In genomic region chr15:92773340-92773739, GRCh38 we compare ENCODE assay signal across 28 cellular contexts.
DNase-seq lines count a peak whose midpoint lies in the region; ATAC-seq, FAIRE-seq and TF ChIP-seq lines count a peak whose summit lies in the region.
"Had no signal": no experiment of that assay in that cellular context is flagged by ENCODE, and none has a peak within 500 bp of the region (broad histone marks: within the 10 kb centered on the region; RNA-seq: fewer than 3 reads in every experiment).

No MANE protein-coding gene starts in this region.

- H3K27ac ChIP-seq in VCaP = peak overlapping the region; percentile 64
- H3K27ac ChIP-seq in K562 (ENCODE audit: extremely low read depth, low read depth, low read length) = no peak overlapping the region
- H3K27ac ChIP-seq: BLaER1 had no signal

- no peaks in the 10 kb centered on the region for H3K4me1 Mint-ChIP-seq in osteocyte (ENCODE audit: unreplicated experiment)
- no peaks in the 10 kb centered on the region for H3K4me1 Mint-ChIP-seq in type B pancreatic cell (ENCODE audit: unreplicated experiment)
- H3K4me1 Mint-ChIP-seq in activated T-helper 17 cell treated with anti-CD3 and anti-CD28 coated beads, Interleukin-2, amount 50 U/mL, for 72 hours = no peaks in the 10 kb centered on the region
- H3K4me1 Mint-ChIP-seq: CD4-positive, CD25-positive, alpha-beta regulatory T cell; CD8-positive, alpha-beta memory T cell had no signal

- no peaks in the 10 kb centered on the region for H3K27me3 Mint-ChIP-seq in osteocyte (ENCODE audit: unreplicated experiment)
- H3K27me3 Mint-ChIP-seq in type B pancreatic cell = no peaks in the 10 kb centered on the region
- no peaks in the 10 kb centered on the region for H3K27me3 Mint-ChIP-seq in activated T-helper 17 cell treated with anti-CD3 and anti-CD28 coated beads, Interleukin-2, amount 50 U/mL, for 72 hours
- H3K27me3 Mint-ChIP-seq: CD4-positive, alpha-beta memory T cell; CD4-positive, CD25-positive, alpha-beta regulatory T cell; CD8-positive, alpha-beta memory T cell had no signal

- BruUV-seq in K562 (replicated peaks; lab: Mats Ljungman, UMichigan) = no TSS peak

- H4K20me1 ChIP-seq in K562 (replicated peaks; ENCODE audit: control insufficient read depth, insufficient read depth, low read length) = no peaks in the 10 kb centered on the region
- H4K20me1 ChIP-seq: BLaER1 had no signal

- H3K27me3 ChIP-seq in K562 (ENCODE audit: control insufficient read depth in 2 of 2, insufficient read depth in 2 of 2, low read length in 2 of 2) = 0 out of 5 replicates have a peak, but pooled peaks cover 0 to 4% of the 10 kb centered on the region in 2 experiments
- H3K27me3 ChIP-seq: BE2C, BLaER1 had no signal

- no peak overlapping the region for H3K4me3 ChIP-seq in K562
- H3K4me3 ChIP-seq: BLaER1 had no signal

- no peak for FAIRE-seq in K562 (lab: Jason Lieb, UNC)
- FAIRE-seq: A204.1, GM12891, GM18507, GM19239 had no signal

- no peaks in the 10 kb centered on the region for H3K9me3 Mint-ChIP-seq in osteocyte (ENCODE audit: unreplicated experiment)
- H3K9me3 Mint-ChIP-seq in type B pancreatic cell = no peaks in the 10 kb centered on the region
- H3K9me3 Mint-ChIP-seq in activated T-helper 17 cell treated with anti-CD3 and anti-CD28 coated beads, Interleukin-2, amount 50 U/mL, for 72 hours = no peaks in the 10 kb centered on the region
- H3K9me3 Mint-ChIP-seq: CD4-positive, alpha-beta memory T cell; CD8-positive, alpha-beta memory T cell had no signal

- H3K4me2 ChIP-seq in K562 (ENCODE audit: insufficient read depth, low read length) = no peak overlapping the region

- no peaks in the 10 kb centered on the region for H3K9me3 ChIP-seq in K562 (replicated peaks; ENCODE audit: control insufficient read depth, insufficient read depth, low read depth, low read length)
- H3K9me3 ChIP-seq: BE2C had no signal

- H3K36me3 ChIP-seq in K562 (ENCODE audit: control insufficient read depth, insufficient read depth, low read length) = no peaks in the 10 kb centered on the region
- H3K36me3 ChIP-seq: BE2C, BLaER1 had no signal

- no peaks in the 10 kb centered on the region for H3K9me1 ChIP-seq in K562 (ENCODE audit: control insufficient read depth, insufficient read depth, low read length)

- no peak overlapping the region for H3K9ac ChIP-seq in K562 (ENCODE audit: insufficient read depth in 1 of 2, low read depth in 2 of 2, low read length in 2 of 2)
- H3K9ac ChIP-seq: BLaER1 had no signal

- WGBS in K562 (ENCODE audit: insufficient coverage, low coverage, missing lambda C conversion rate) = 51% methylated on average over 6 of the region's 6 CpGs

- no peak for TF ChIP-seq RAD21 in K562 (CRISPR knock-in tag; conservative IDR thresholded peaks at IDR 0.05 in 1 of 2, IDR thresholded peaks at IDR 0.05 in 1 of 2)

- no peak for TF ChIP-seq POLR2A in K562 (conservative IDR thresholded peaks at IDR 0.05)

- no peaks in the 10 kb centered on the region for H3K4me1 ChIP-seq in K562 (replicated peaks in 1 of 2; ENCODE audit: control insufficient read depth in 2 of 2, insufficient read depth in 2 of 2, low read length in 2 of 2)
- H3K4me1 ChIP-seq: BE2C had no signal

- intact Hi-C loops in K562 (cut with micrococcal nuclease) = no loop called here

- in situ Hi-C loops in K562 (cut with MboI) = no loop called here

- H3K27ac Mint-ChIP-seq in osteocyte (ENCODE audit: unreplicated experiment) = no peak overlapping the region
- no peak overlapping the region for H3K27ac Mint-ChIP-seq in type B pancreatic cell
- no peak overlapping the region for H3K27ac Mint-ChIP-seq in activated T-helper 17 cell treated with anti-CD3 and anti-CD28 coated beads, Interleukin-2, amount 50 U/mL, for 72 hours
- H3K27ac Mint-ChIP-seq: CD4-positive, alpha-beta memory T cell; CD4-positive, CD25-positive, alpha-beta regulatory T cell had no signal

- H3K4me3 Mint-ChIP-seq in osteocyte (ENCODE audit: unreplicated experiment) = no peak overlapping the region
- no peak overlapping the region for H3K4me3 Mint-ChIP-seq in type B pancreatic cell
- no peak overlapping the region for H3K4me3 Mint-ChIP-seq in activated T-helper 17 cell treated with anti-CD3 and anti-CD28 coated beads, Interleukin-2, amount 50 U/mL, for 72 hours
- H3K4me3 Mint-ChIP-seq: CD14-positive monocyte; CD4-positive, alpha-beta memory T cell; CD4-positive, CD25-positive, alpha-beta regulatory T cell; CD8-positive, alpha-beta memory T cell had no signal

- H3K79me2 ChIP-seq in K562 (ENCODE audit: control insufficient read depth, insufficient read depth, low read length) = no peaks in the 10 kb centered on the region

- DNase-seq in K562 (ENCODE audit: extremely low read depth in 1 of 4, low spot score in 3 of 4) (no peak), osteocyte (ENCODE audit: extremely low spot score, unreplicated experiment) (peak; percentile 53), type B pancreatic cell (ENCODE audit: extremely low spot score, unreplicated experiment) (peak; percentile 36), GM10248 (ENCODE audit: extremely low spot score) (no peak), hypothalamus (lab: John Stamatoyannopoulos, UW) (no peak)
- DNase-seq: 8988T; ACHN; BE2C; C1 segment of cervical spinal cord; CD4-positive, alpha-beta memory T cell; CD4-positive, CD25-positive, alpha-beta regulatory T cell; CD8-positive, alpha-beta memory T cell; COR-L47; DMS 273 treated with DMSO at 0.1 percent for 48 hours; DMS153; DMS53; DMS79; DND-41; EL; GDM1 had no signal

- H3K36me3 Mint-ChIP-seq in osteocyte (ENCODE audit: unreplicated experiment) (no peaks in the 10 kb centered on the region), type B pancreatic cell (no peaks in the 10 kb centered on the region)
- no peaks in the 10 kb centered on the region for H3K36me3 Mint-ChIP-seq in activated T-helper 17 cell treated with anti-CD3 and anti-CD28 coated beads, Interleukin-2, amount 50 U/mL, for 72 hours (ENCODE audit: low read depth)
- H3K36me3 Mint-ChIP-seq: CD14-positive monocyte; CD4-positive, alpha-beta memory T cell; CD8-positive, alpha-beta memory T cell had no signal

- POLR2A ChIA-PET in K562 (lab: Yijun Ruan, JAX) (interaction anchor here (1.1 kb wide), 1 partner anchor 127 kb away, joined by 4 read pairs; the partner anchor contains the start of gene CHD2), GM10248 (lab: Yijun Ruan, JAX) (no interaction called here)

- H2AFZ ChIP-seq in K562 (ENCODE audit: low read depth, low read length) = no peak overlapping the region

- CTCF ChIA-PET in K562 (lab: Yijun Ruan, JAX; ENCODE audit: low intra/inter-chr PET ratio) = no interaction called here
- CTCF ChIA-PET in GM10248 (lab: Yijun Ruan, JAX) = no interaction called here

- TF ChIP-seq CTCF in VCaP (conservative IDR thresholded peaks at IDR 0.05) (no peak), K562 (IDR thresholded peaks at IDR 0.05 in 2 of 3, conservative IDR thresholded peaks at IDR 0.05 in 1 of 3; ENCODE audit: insufficient read depth in 2 of 3, low read depth in 1 of 3, low read length in 3 of 3) (no peak), osteocyte (IDR thresholded peaks at IDR 0.05) (no peak), type B pancreatic cell (conservative IDR thresholded peaks at IDR 0.05) (no peak), GM10248 (IDR thresholded peaks at IDR 0.05; ENCODE audit: control extremely low read depth, extremely low read depth, low read depth, missing control alignments) (no peak)

- no peak for TF ChIP-seq EP300 in K562 (IDR thresholded peaks at IDR 0.05; ENCODE audit: low read length)

- ATAC-seq in K562 = no peak
- no peak for ATAC-seq in activated T-helper 17 cell treated with anti-CD3 and anti-CD28 coated beads, Interleukin-2, amount 50 U/mL, for 72 hours (replicated peaks)

TF ChIP-seq in K562, 482 proteins besides CTCF, POLR2A, EP300 and RAD21:
- no peak for TF ChIP-seq ZNF140 (CRISPR knock-in tag; IDR thresholded peaks at IDR 0.05)
- TF ChIP-seq ZNF551 (CRISPR knock-in tag; IDR thresholded peaks at IDR 0.05) = no peak
- no peak for TF ChIP-seq ELK1 (CRISPR knock-in tag; IDR thresholded peaks at IDR 0.05)
- TF ChIP-seq CBFA2T2 (conservative IDR thresholded peaks at IDR 0.05) = no peak
- peak; percentile 76 for TF ChIP-seq NFIC (IDR thresholded peaks at IDR 0.05)
- no peak for TF ChIP-seq ZNF395 (CRISPR knock-in tag; IDR thresholded peaks at IDR 0.05)
- TF ChIP-seq RBM39 (optimal IDR thresholded peaks at IDR 0.05; ENCODE audit: low read depth, low read length) = no peak
- no peak for TF ChIP-seq SRSF7 (optimal IDR thresholded peaks at IDR 0.05; ENCODE audit: low read depth, low read length)

Comparison
In these comparisons a context has a peak if more than half of its experiments do, and no peak if none do; other contexts are left out.
1. DNase-seq: peak in osteocyte (single experiment) and type B pancreatic cell (single experiment); none in K562 (0 of 4), GM10248 (single experiment) and hypothalamus (0 of 51).